20 cellular contexts compared by ENCODE assay signal in genomic region chr10:107728807-107729206, GRCh38.
DNase-seq lines count a peak whose midpoint lies in the region; ATAC-seq and TF ChIP-seq lines count a peak whose summit lies in the region.
"Had no signal": no experiment of that assay in that cellular context is flagged by ENCODE, and none has a peak within 500 bp of the region (broad histone marks: within the 10 kb centered on the region; RNA-seq: fewer than 3 reads in every experiment).

No MANE protein-coding gene starts in this region.

- H3K4me1 ChIP-seq in RWPE2 (ENCODE audit: insufficient read depth, poor library complexity, severe bottlenecking) (no peaks in the 10 kb centered on the region), neutrophil (ENCODE audit: control insufficient read depth in 1 of 2, insufficient read depth in 1 of 2, low read depth in 1 of 2, low read length in 1 of 2) (peaks cover 38 to 56% of the 10 kb centered on the region in 2 experiments), stomach (no peaks in the 10 kb centered on the region)
- H3K4me1 ChIP-seq: left lung, prostate gland had no signal

- H3K4me1 Mint-ChIP-seq in activated CD8-positive, alpha-beta T cell treated with anti-CD3 and anti-CD28 coated beads, Interleukin-2, amount 10 ng/mL, durations not matched to agents 7 days and 5 days (ENCODE audit: low read depth): no peaks in the 10 kb centered on the region
- H3K4me1 Mint-ChIP-seq: B cell, naive B cell had no signal

- POLR2A ChIA-PET in activated CD8-positive, alpha-beta T cell treated with anti-CD3 and anti-CD28 coated beads, Interleukin-2, amount 10 ng/mL, durations not matched to agents 7 days and 5 days (lab: Charles Lee): no interaction called here

- 20 to 53% (median 30%) methylated on average over 5 of the region's 5 CpGs for WGBS in stomach, 5 donors

- H3K27me3 ChIP-seq in RWPE2 (ENCODE audit: insufficient read depth, poor library complexity, severe bottlenecking): no peaks in the 10 kb centered on the region
- no peaks in the 10 kb centered on the region for H3K27me3 ChIP-seq in neutrophil
- H3K27me3 ChIP-seq in stomach: no peaks in the 10 kb centered on the region
- H3K27me3 ChIP-seq: left lung, SJSA1 had no signal

- TF ChIP-seq CTCF in RWPE2 (IDR thresholded peaks at IDR 0.05; ENCODE audit: poor library complexity, severe bottlenecking) (no peak), neutrophil (IDR thresholded peaks at IDR 0.05) (no peak), stomach (IDR thresholded peaks at IDR 0.05) (no peak)

- H3K27ac Mint-ChIP-seq in activated CD8-positive, alpha-beta T cell treated with anti-CD3 and anti-CD28 coated beads, Interleukin-2, amount 10 ng/mL, durations not matched to agents 7 days and 5 days: no peak overlapping the region
- H3K27ac Mint-ChIP-seq: activated T-helper 1 cell treated with anti-CD3 and anti-CD28 coated beads, Interleukin-12 subunit alpha, Interleukin-12 subunit beta, Interleukin-2, Interleukin-4 antibody, amounts not matched to agents 30 ng/mL and 10 ng/mL and 1 ng/mL, durations not matched to agents 14 hours and 24 hours and 36 hours; B cell; dendritic cell treated with granulocyte-macrophage colony-stimulating factor and Interleukin-4, amounts not matched to agents 40 ng/mL and 50 ng/mL, for 4 days; naive B cell had no signal

- H3K27me3 Mint-ChIP-seq in activated CD8-positive, alpha-beta T cell treated with anti-CD3 and anti-CD28 coated beads, Interleukin-2, amount 10 ng/mL, durations not matched to agents 7 days and 5 days (ENCODE audit: low read depth): no peaks in the 10 kb centered on the region
- H3K27me3 Mint-ChIP-seq: B cell; dendritic cell treated with granulocyte-macrophage colony-stimulating factor and Interleukin-4, amounts not matched to agents 40 ng/mL and 50 ng/mL, for 4 days; naive B cell had no signal

- TF ChIP-seq EP300 in stomach (IDR thresholded peaks at IDR 0.05): no peak

- ATAC-seq in GM19324 (IDR thresholded peaks at IDR 0.05; ENCODE audit: low FRiP score, unreplicated experiment): peak; percentile 63
- ATAC-seq in HG03066 (IDR thresholded peaks at IDR 0.05; ENCODE audit: low read depth, unreplicated experiment): peak; percentile 80
- peak; percentile 59; the same call in 2 of the 3 replicates for ATAC-seq in RWPE2 (ENCODE audit: low read depth)
- ATAC-seq in left cardiac atrium: no peak
- no peak for ATAC-seq in activated CD8-positive, alpha-beta T cell treated with anti-CD3 and anti-CD28 coated beads, Interleukin-2, amount 10 ng/mL, durations not matched to agents 7 days and 5 days
- ATAC-seq: left lung had no signal

- H3K9me3 Mint-ChIP-seq in activated CD8-positive, alpha-beta T cell treated with anti-CD3 and anti-CD28 coated beads, Interleukin-2, amount 10 ng/mL, durations not matched to agents 7 days and 5 days (ENCODE audit: insufficient read depth): peaks cover 19% of the 10 kb centered on the region

- no peaks in the 10 kb centered on the region for H3K9me3 ChIP-seq in RWPE2 (ENCODE audit: severe bottlenecking)
- H3K9me3 ChIP-seq in neutrophil: no peaks in the 10 kb centered on the region
- peaks cover 0 to 11% (median 2%) of the 10 kb centered on the region in 4 donors for H3K9me3 ChIP-seq in stomach
- H3K9me3 ChIP-seq: prostate gland had no signal

- no peak overlapping the region for H3K27ac ChIP-seq in RWPE2 (ENCODE audit: poor library complexity, severe bottlenecking)
- peak overlapping the region; percentile 79 for H3K27ac ChIP-seq in neutrophil
- H3K27ac ChIP-seq in stomach: no peak overlapping the region
- H3K27ac ChIP-seq: prostate gland, SJSA1 had no signal

- intact Hi-C loops in stomach (cut with DNase I; ENCODE audit: low total_unique reads): no loop called here
- intact Hi-C loops in left cardiac atrium (cut with DNase I): no loop called here

- no peak for DNase-seq in RWPE2 (ENCODE audit: low spot score)
- DNase-seq in stomach: no peak
- DNase-seq in left cardiac atrium: no peak
- no peak for DNase-seq in activated CD8-positive, alpha-beta T cell treated with anti-CD3 and anti-CD28 coated beads, Interleukin-2, amount 10 ng/mL, durations not matched to agents 7 days and 5 days
- DNase-seq in glomerular visceral epithelial cell (ENCODE audit: extremely low spot score): no peak
- DNase-seq: activated CD4-positive, alpha-beta T cell treated with anti-CD3 and anti-CD28 coated beads, Interleukin-2, amount 50 U/mL, for 48 hours; hypothalamus; left lung; naive B cell; NCI-H1930; NCI-H82; stimulated activated CD4-positive, alpha-beta T cell treated with anti-CD3 and anti-CD28 coated beads, Interleukin-15, amount 100 ng/mL, for 24 hours had no signal

- TF ChIP-seq POLR2A in stomach (IDR thresholded peaks at IDR 0.05): no peak

- no peak overlapping the region for H3K4me3 ChIP-seq in RWPE2 (ENCODE audit: severe bottlenecking)
- peak overlapping the region; percentile 38 to 39 for H3K4me3 ChIP-seq in neutrophil (ENCODE audit: low read depth in 1 of 2, low read length in 1 of 2)
- no peak overlapping the region for H3K4me3 ChIP-seq in stomach
- H3K4me3 ChIP-seq: left lung, prostate gland, SJSA1 had no signal

- no peaks in the 10 kb centered on the region for H3K36me3 Mint-ChIP-seq in activated CD8-positive, alpha-beta T cell treated with anti-CD3 and anti-CD28 coated beads, Interleukin-2, amount 10 ng/mL, durations not matched to agents 7 days and 5 days (ENCODE audit: low read depth)

- H3K4me3 Mint-ChIP-seq in activated CD8-positive, alpha-beta T cell treated with anti-CD3 and anti-CD28 coated beads, Interleukin-2, amount 10 ng/mL, durations not matched to agents 7 days and 5 days: no peak overlapping the region
- H3K4me3 Mint-ChIP-seq: activated T-helper 1 cell treated with anti-CD3 and anti-CD28 coated beads, Interleukin-12 subunit alpha, Interleukin-12 subunit beta, Interleukin-2, Interleukin-4 antibody, amounts not matched to agents 30 ng/mL and 10 ng/mL and 1 ng/mL, durations not matched to agents 14 hours and 24 hours and 36 hours; B cell; dendritic cell treated with granulocyte-macrophage colony-stimulating factor and Interleukin-4, amounts not matched to agents 40 ng/mL and 50 ng/mL, for 4 days had no signal

- H3K36me3 ChIP-seq in RWPE2 (ENCODE audit: low read depth): no peaks in the 10 kb centered on the region
- no peaks in the 10 kb centered on the region for H3K36me3 ChIP-seq in neutrophil
- H3K36me3 ChIP-seq in stomach: no peaks in the 10 kb centered on the region
- H3K36me3 ChIP-seq: left lung, prostate gland, SJSA1 had no signal

- CTCF ChIA-PET in activated CD8-positive, alpha-beta T cell treated with anti-CD3 and anti-CD28 coated beads, Interleukin-2, amount 10 ng/mL, durations not matched to agents 7 days and 5 days (lab: Charles Lee): no interaction called here

Comparison
In these comparisons a context has a peak if more than half of its experiments do, and no peak if none do; other contexts are left out.
1. ATAC-seq: peak in GM19324 (single experiment), HG03066 (single experiment) and RWPE2 (single experiment); none in left cardiac atrium (0 of 2) and activated CD8-positive, alpha-beta T cell treated with anti-CD3 and anti-CD28 coated beads, Interleukin-2, amount 10 ng/mL, durations not matched to agents 7 days and 5 days (single experiment).
2. H3K4me3 ChIP-seq: peak in neutrophil (2 of 2); none in RWPE2 (single experiment) and stomach (0 of 4).